20 cellular contexts compared by ENCODE assay signal in genomic region chr7:148211641-148212040, GRCh38.
DNase-seq lines count a peak whose midpoint lies in the region; ATAC-seq lines count a peak whose summit lies in the region.
"Had no signal": no experiment of that assay in that cellular context is flagged by ENCODE, and none has a peak within 500 bp of the region (broad histone marks: within the 10 kb centered on the region; RNA-seq: fewer than 3 reads in every experiment).

No MANE protein-coding gene starts in this region.

- ATAC-seq in left cardiac atrium (peak; percentile 35 to 47), left ventricle myocardium superior (no peak)
- ATAC-seq: GM23338, HCT116 had no signal

- intact Hi-C loops in left cardiac atrium (cut with DNase I), result no loop called here
- intact Hi-C loops in left ventricle myocardium superior (cut with micrococcal nuclease), result no loop called here

- peak; percentile 40 for DNase-seq in DMS 273 (lab: John Stamatoyannopoulos, UW; ENCODE audit: unreplicated experiment)
- no peak for DNase-seq in DMS 273 treated with DMSO at 0.1 percent for 48 hours (lab: John Stamatoyannopoulos, UW)
- DNase-seq in left cardiac atrium, result no peak
- DNase-seq in left ventricle myocardium superior, result no peak
- peak; percentile 65 for DNase-seq in inferior parietal cortex (ENCODE audit: extremely low spot score)
- no peak for DNase-seq in activated CD4-positive, CD25-positive, alpha-beta regulatory T cell (lab: John Stamatoyannopoulos, UW)
- DNase-seq in 8988T, result no peak
- DNase-seq in GM19238 (ENCODE audit: insufficient read length, low spot score), result no peak
- DNase-seq: BE2C; CD4-positive, alpha-beta memory T cell; IMR-90; Karpas-422; MG63; NCI-H1092; NCI-H2081 treated with DMSO at 0.1 percent for 48 hours; NCI-H510A; Peyer's patch; SW 1271 had no signal

Comparison
In these comparisons a context has a peak if more than half of its experiments do, and no peak if none do; other contexts are left out.
1. DNase-seq: peak in DMS 273 (single experiment) and inferior parietal cortex (single experiment); none in DMS 273 treated with DMSO at 0.1 percent for 48 hours (single experiment), left cardiac atrium (single experiment), left ventricle myocardium superior (single experiment), activated CD4-positive, CD25-positive, alpha-beta regulatory T cell (0 of 4), 8988T (single experiment) and GM19238 (single experiment).